21 cellular contexts compared by ENCODE assay signal in genomic region chr10:118764195-118764594, GRCh38. TPM values are rescaled to one million over a fixed set of nuclear protein-coding genes. Genes with fewer than 3 reads are reported as not detected.
DNase-seq lines count a peak whose midpoint lies in the region; ATAC-seq and TF ChIP-seq lines count a peak whose summit lies in the region.
"Had no signal": no experiment of that assay in that cellular context is flagged by ENCODE, and none has a peak within 500 bp of the region (broad histone marks: within the 10 kb centered on the region; RNA-seq: fewer than 3 reads in every experiment).

No MANE protein-coding gene starts in this region.

- no peak for TF ChIP-seq CTCF in C4-2B (conservative IDR thresholded peaks at IDR 0.05)
- no peak for TF ChIP-seq CTCF in PC-9 (conservative IDR thresholded peaks at IDR 0.05)
- no peak for TF ChIP-seq CTCF in colonic mucosa (IDR thresholded peaks at IDR 0.05)

- H3K14ac ChIP-seq in mesenchymal stem cell (ENCODE audit: low read length in 2 of 2) = no peak overlapping the region

- no peaks in the 10 kb centered on the region for H3K9me3 Mint-ChIP-seq in stimulated activated memory B cell treated with anti-CD40 and anti-IgM and Interleukin-4, amounts not matched to agents 10 μg/mL and 1 μg/mL and 100 μg/mL, for 72 hours
- H3K9me3 Mint-ChIP-seq: CD8-positive, alpha-beta memory T cell had no signal

- no peaks in the 10 kb centered on the region for H3K36me3 Mint-ChIP-seq in stimulated activated memory B cell treated with anti-CD40 and anti-IgM and Interleukin-4, amounts not matched to agents 10 μg/mL and 1 μg/mL and 100 μg/mL, for 72 hours
- H3K36me3 Mint-ChIP-seq: CD14-positive monocyte; CD8-positive, alpha-beta memory T cell had no signal

- no peaks in the 10 kb centered on the region for H3K27me3 ChIP-seq in PC-9 (ENCODE audit: insufficient read depth, low read depth)
- no peaks in the 10 kb centered on the region for H3K27me3 ChIP-seq in mesenchymal stem cell (ENCODE audit: control insufficient read depth in 1 of 2, insufficient read depth in 1 of 2, low read length in 2 of 2)
- no peaks in the 10 kb centered on the region for H3K27me3 ChIP-seq in colonic mucosa

- H2BK15ac ChIP-seq in mesenchymal stem cell (ENCODE audit: low read depth, poor library complexity, severe bottlenecking) = no peak overlapping the region

- no peaks in the 10 kb centered on the region for H3K79me2 ChIP-seq in PC-9 (ENCODE audit: low read depth)

- H4K8ac ChIP-seq in mesenchymal stem cell (ENCODE audit: low read length) = no peak overlapping the region

- H3K4me3 ChIP-seq in PC-9 = no peak overlapping the region
- H3K4me3 ChIP-seq in mesenchymal stem cell (ENCODE audit: insufficient read depth in 1 of 2, low read depth in 1 of 2, low read length in 2 of 2) = no peak overlapping the region
- no peak overlapping the region for H3K4me3 ChIP-seq in colonic mucosa
- H3K4me3 ChIP-seq: K562 had no signal

- no peak overlapping the region for H2BK12ac ChIP-seq in mesenchymal stem cell (ENCODE audit: low read length in 2 of 2)

- H2AFZ ChIP-seq in PC-9 (no peak overlapping the region), mesenchymal stem cell (ENCODE audit: low read depth, low read length) (no peak overlapping the region)

- H3K9me3 ChIP-seq in PC-9 (ENCODE audit: insufficient read depth, low read depth) (no peaks in the 10 kb centered on the region), mesenchymal stem cell (ENCODE audit: control insufficient read depth, low read length) (no peaks in the 10 kb centered on the region), colonic mucosa (no peaks in the 10 kb centered on the region)

- BruUV-seq in PC-9 (replicated peaks; lab: Mats Ljungman, UMichigan) = no TSS peak

- intact Hi-C loops in PC-9 (cut with micrococcal nuclease; ENCODE audit: unreplicated experiment) = no loop called here
- intact Hi-C loops in colonic mucosa (cut with DNase I) = no loop called here

- no peak overlapping the region for H3K4me3 Mint-ChIP-seq in stimulated activated memory B cell treated with anti-CD40 and anti-IgM and Interleukin-4, amounts not matched to agents 10 μg/mL and 1 μg/mL and 100 μg/mL, for 72 hours
- H3K4me3 Mint-ChIP-seq: B cell; CD14-positive monocyte; CD8-positive, alpha-beta memory T cell had no signal

- no peaks in the 10 kb centered on the region for H3K4me1 Mint-ChIP-seq in stimulated activated memory B cell treated with anti-CD40 and anti-IgM and Interleukin-4, amounts not matched to agents 10 μg/mL and 1 μg/mL and 100 μg/mL, for 72 hours
- H3K4me1 Mint-ChIP-seq: B cell; CD14-positive monocyte; CD8-positive, alpha-beta memory T cell had no signal

- peak overlapping the region; percentile 38 for H3K4me2 ChIP-seq in PC-9
- H3K4me2 ChIP-seq in mesenchymal stem cell (ENCODE audit: low read length, poor library complexity, severe bottlenecking) = no peak overlapping the region

- H3K18ac ChIP-seq in mesenchymal stem cell (ENCODE audit: low read depth in 1 of 2, low read length in 2 of 2) = no peak overlapping the region

- no peaks in the 10 kb centered on the region for H3K79me1 ChIP-seq in mesenchymal stem cell (replicated peaks; ENCODE audit: low read length, poor library complexity, severe bottlenecking)

- no peak overlapping the region for H3K9ac ChIP-seq in mesenchymal stem cell (ENCODE audit: low read length)
- no peak overlapping the region for H3K9ac ChIP-seq in colonic mucosa (ENCODE audit: low read depth in 2 of 2, low read length in 2 of 2)

- H4K20me1 ChIP-seq in PC-9 (ENCODE audit: insufficient read depth) = no peaks in the 10 kb centered on the region

- H3K27me3 Mint-ChIP-seq in stimulated activated memory B cell treated with anti-CD40 and anti-IgM and Interleukin-4, amounts not matched to agents 10 μg/mL and 1 μg/mL and 100 μg/mL, for 72 hours = no peaks in the 10 kb centered on the region
- H3K27me3 Mint-ChIP-seq: B cell; CD8-positive, alpha-beta memory T cell had no signal

- POLR2A ChIA-PET in PC-9 (lab: Charles Lee; ENCODE audit: unreplicated experiment) = no interaction called here

- no peak overlapping the region for H3K4ac ChIP-seq in mesenchymal stem cell (ENCODE audit: low read depth in 1 of 2, low read length in 2 of 2)

- H3K36me3 ChIP-seq in PC-9 (ENCODE audit: low read depth) = no peaks in the 10 kb centered on the region
- no peaks in the 10 kb centered on the region for H3K36me3 ChIP-seq in mesenchymal stem cell (ENCODE audit: control insufficient read depth in 1 of 2, insufficient read depth in 2 of 2, low read depth in 1 of 2, low read length in 2 of 2)
- no peaks in the 10 kb centered on the region for H3K36me3 ChIP-seq in colonic mucosa

- 97% methylated on average over 4 of the region's 4 CpGs for WGBS in mesenchymal stem cell

- peaks cover 11% of the 10 kb centered on the region; the same call in 1 of the 2 replicates for H3F3A ChIP-seq in PC-9 (ENCODE audit: insufficient read depth, low read depth)

- H4K91ac ChIP-seq in mesenchymal stem cell (ENCODE audit: low read length) = no peak overlapping the region

- H2BK5ac ChIP-seq in mesenchymal stem cell (ENCODE audit: low read depth, low read length, poor library complexity, severe bottlenecking) = no peak overlapping the region

- no peak for ATAC-seq in stimulated activated memory B cell treated with anti-CD40 and anti-IgM and Interleukin-4, amounts not matched to agents 10 μg/mL and 1 μg/mL and 100 μg/mL, for 72 hours
- ATAC-seq: HCT116, K562, Panc1 had no signal

- peak; percentile 14 for DNase-seq in AG08395 (ENCODE audit: low spot score)
- DNase-seq in PC-9 = no peak
- DNase-seq in mesenchymal stem cell = no peak
- no peak for DNase-seq in activated naive CD4-positive, alpha-beta T cell treated with Interleukin-2 at 50 U/mL for 16 hours
- no peak for DNase-seq in colonic mucosa
- DNase-seq: CD8-positive, alpha-beta memory T cell; DMS 273 treated with DMSO at 0.1 percent for 48 hours; DND-41; Kasumi-1; NCI-H1436 treated with DMSO at 0.1 percent for 48 hours; NCI-H2227 treated with DMSO at 0.1 percent for 48 hours; NCI-H526 treated with DMSO at 0.1 percent for 48 hours; SHP77 had no signal

- H3K23ac ChIP-seq in mesenchymal stem cell (ENCODE audit: low read length in 2 of 2) = no peak overlapping the region

- H3K4me1 ChIP-seq in PC-9 (replicated peaks; ENCODE audit: insufficient read depth) = peaks cover 35% of the 10 kb centered on the region
- peaks cover 9% of the 10 kb centered on the region for H3K4me1 ChIP-seq in mesenchymal stem cell (ENCODE audit: control insufficient read depth, insufficient read depth, low read depth, low read length)
- no peaks in the 10 kb centered on the region for H3K4me1 ChIP-seq in colonic mucosa

- no peak overlapping the region for H2BK120ac ChIP-seq in mesenchymal stem cell (ENCODE audit: low read depth, low read length)

- H3K27ac ChIP-seq in C4-2B (peak overlapping the region; percentile 13; the same call in 1 of the 2 replicates), PC-9 (peak overlapping the region; percentile 80), mesenchymal stem cell (ENCODE audit: low read length, poor library complexity, severe bottlenecking) (peak overlapping the region; percentile 39), colonic mucosa (no peak overlapping the region)
- H3K27ac ChIP-seq: RWPE1 had no signal

- H3K27ac Mint-ChIP-seq in stimulated activated memory B cell treated with anti-CD40 and anti-IgM and Interleukin-4, amounts not matched to agents 10 μg/mL and 1 μg/mL and 100 μg/mL, for 72 hours = no peak overlapping the region
- H3K27ac Mint-ChIP-seq: B cell; CD14-positive monocyte; CD8-positive, alpha-beta memory T cell had no signal

- CTCF ChIA-PET in PC-9 (lab: Charles Lee) = no interaction called here

- H2AK5ac ChIP-seq in mesenchymal stem cell (ENCODE audit: low read length, severe bottlenecking) = peak overlapping the region; percentile 8

- no peaks in the 10 kb centered on the region for H3K9me2 ChIP-seq in PC-9 (ENCODE audit: insufficient read depth)

RNA-seq across cellular contexts. Expression of gene CACUL1, which starts 9.4 kb away (rescaled TPM):
- total RNA-seq in PC-9 (2021) (49.4 and 62.5 TPM in 2 replicates), colonic mucosa (10 to 100 TPM; 37.9 to 49.3 TPM)
- 51.3 TPM for polyA plus RNA-seq in mesenchymal stem cell (2013, experiment 1 of 2)
- 54.7 TPM for polyA plus RNA-seq in mesenchymal stem cell (2013, experiment 2 of 2)
